In the genomic region with DNA sequence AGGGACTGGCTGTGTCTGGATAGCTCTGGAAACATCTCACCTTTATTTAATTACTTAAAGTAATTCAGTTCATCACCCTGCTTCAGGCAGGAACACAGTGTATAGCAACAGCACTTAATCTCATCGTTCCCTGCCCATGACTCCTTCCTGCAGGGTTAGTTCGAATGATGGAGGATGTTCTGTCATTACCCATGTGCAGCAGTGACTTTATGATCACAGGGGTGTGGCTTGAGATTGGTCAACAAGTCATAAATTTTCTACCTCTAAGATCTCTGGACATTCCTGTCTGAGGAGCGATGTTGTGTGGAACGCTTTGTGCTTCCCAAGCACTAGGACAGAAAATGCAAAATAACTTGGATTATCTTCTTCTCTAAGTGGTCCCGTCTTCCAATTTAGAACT, we compare ENCODE assay signal across 20 cellular contexts.
"Had no signal": no experiment of that assay in that cellular context is flagged by ENCODE, and none has a peak within 500 bp of the region (broad histone marks: within the 10 kb centered on the region; RNA-seq: fewer than 3 reads in every experiment).

No MANE protein-coding gene starts in this region.

- H3K27ac ChIP-seq: epithelial cell of prostate, esophagus muscularis mucosa, gastroesophageal sphincter, left ventricle myocardium inferior, pancreas, tibial nerve had no signal

- H3K36me3 ChIP-seq: esophagus muscularis mucosa, gastroesophageal sphincter, left ventricle myocardium inferior, pancreas, tibial nerve had no signal

- H3K4me1 ChIP-seq: esophagus muscularis mucosa, gastroesophageal sphincter, left ventricle myocardium inferior, pancreas had no signal

- DNase-seq: effector memory CD8-positive, alpha-beta T cell; kidney; left ventricle myocardium inferior; mesenchymal stem cell; midbrain; naive B cell; occipital lobe; pancreas; retina; stimulated activated CD4-positive, alpha-beta T cell treated with anti-CD3 and anti-CD28 coated beads, Interleukin-2, amount 100 ng/mL, for 24 hours; stimulated activated CD4-positive, alpha-beta T cell treated with anti-CD3 and anti-CD28 coated beads, Interleukin-4, amount 100 ng/mL, for 4 hours; stimulated activated naive B cell treated with anti-CD40 and anti-IgM and Interleukin-4, amounts not matched to agents 10 μg/mL and 1 μg/mL and 100 μg/mL, for 72 hours; stimulated activated naive CD8-positive, alpha-beta T cell treated with anti-CD3 and anti-CD28 coated beads, Interleukin-15, amount 100 ng/mL, for 72 hours; testis had no signal

- H3K27me3 ChIP-seq: esophagus muscularis mucosa, gastroesophageal sphincter, pancreas, testis, tibial nerve had no signal

- H3K9me3 ChIP-seq: esophagus muscularis mucosa, gastroesophageal sphincter, left ventricle myocardium inferior, pancreas, testis, tibial nerve had no signal

- H3K4me3 ChIP-seq: esophagus muscularis mucosa, gastroesophageal sphincter, left ventricle myocardium inferior, lung, pancreas, testis, tibial nerve had no signal

- ATAC-seq: effector memory CD8-positive, alpha-beta T cell; gastroesophageal sphincter; pancreas; sciatic nerve; stimulated activated naive B cell treated with anti-CD40 and anti-IgM and Interleukin-4, amounts not matched to agents 10 μg/mL and 1 μg/mL and 100 μg/mL, for 72 hours; stimulated activated naive CD8-positive, alpha-beta T cell treated with anti-CD3 and anti-CD28 coated beads, Interleukin-15, amount 100 ng/mL, for 72 hours had no signal
